Comparison of ENCODE assay signal across 9 cellular contexts in the genomic region with DNA sequence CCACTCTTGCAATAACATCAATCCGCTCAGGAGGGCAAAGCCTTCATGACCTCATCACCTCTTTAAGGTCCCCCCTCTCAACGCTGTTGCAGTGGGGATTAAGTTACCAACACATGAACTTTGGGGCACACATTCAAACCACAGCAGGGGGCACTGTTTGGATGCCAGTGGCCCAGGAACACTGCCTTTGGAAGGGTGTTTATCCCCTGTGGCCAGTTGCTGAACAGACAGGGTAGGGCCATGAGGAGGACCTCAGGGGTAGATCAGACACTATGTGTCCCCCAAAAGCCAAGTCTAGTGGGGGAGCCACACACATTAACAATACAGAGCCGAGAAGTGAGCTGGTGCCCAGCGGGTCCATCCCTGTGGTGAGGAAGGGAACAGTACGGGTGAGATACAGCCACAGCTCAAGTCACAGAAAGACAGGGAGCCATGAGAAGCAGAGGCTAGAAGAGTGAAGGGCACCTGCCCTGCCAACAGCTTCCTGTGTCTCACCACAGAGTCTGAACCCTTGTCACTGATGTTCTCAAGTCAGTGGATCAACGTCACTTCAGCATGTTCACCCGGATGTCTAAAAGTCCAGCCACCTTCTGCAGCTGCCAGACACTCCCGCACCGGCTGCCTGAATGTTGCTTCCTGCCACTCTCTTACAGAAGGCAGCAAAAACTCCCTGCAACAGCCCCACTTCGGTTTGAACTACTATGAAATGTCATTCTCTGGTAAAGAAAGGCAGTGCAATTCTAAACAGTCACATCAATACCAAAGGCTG. TPM values are rescaled to one million over a fixed set of nuclear protein-coding genes. Genes with fewer than 3 reads are reported as not detected.
DNase-seq lines count a peak whose midpoint lies in the region; ATAC-seq, FAIRE-seq and TF ChIP-seq lines count a peak whose summit lies in the region.
"Had no signal": no experiment of that assay in that cellular context is flagged by ENCODE, and none has a peak within 500 bp of the region (broad histone marks: within the 10 kb centered on the region; RNA-seq: fewer than 3 reads in every experiment).

No MANE protein-coding gene starts in this region.

- H3K4me1 Mint-ChIP-seq in CD4-positive, alpha-beta T cell (ENCODE audit: low read depth): peaks cover 38% of the 10 kb centered on the region

- CTCF ChIA-PET in CD4-positive, alpha-beta T cell (lab: Charles Lee): interaction anchor here (0.7 to 2.0 kb wide), 15 partner anchors 10 to 164 kb away, joined by 3 to 21 read pairs (median 5); partner anchors contain the start of genes CFAP99, HAUS3, MXD4 and POLN

- H3K9me3 Mint-ChIP-seq in CD4-positive, alpha-beta T cell: no peaks in the 10 kb centered on the region

- POLR2A ChIA-PET in CD4-positive, alpha-beta T cell (lab: Charles Lee): interaction anchor here (0.6 to 2.5 kb wide), 19 partner anchors 9 to 188 kb away, joined by 3 to 65 read pairs (median 4); partner anchors contain the start of genes CFAP99, HAUS3, MXD4 and POLN

- H3K27ac Mint-ChIP-seq in CD4-positive, alpha-beta T cell: peak overlapping the region; percentile 95

- DNase-seq in CD4-positive, alpha-beta T cell: peak; percentile 74 to 93 (median 82)
- DNase-seq in RPMI7951 (ENCODE audit: low read depth) (peak; percentile 7), small intestine (peak; percentile 70), C1 segment of cervical spinal cord (lab: John Stamatoyannopoulos, UW) (no peak), DMS79 treated with DMSO at 0.1 percent for 48 hours (lab: John Stamatoyannopoulos, UW) (no peak), NCI-H524 (lab: John Stamatoyannopoulos, UW) (no peak)
- DNase-seq in activated naive CD4-positive, alpha-beta T cell treated with Interleukin-2 at 50 U/mL for 16 hours: peak; percentile 64

- no peaks in the 10 kb centered on the region for H3K9me3 ChIP-seq in CD4-positive, alpha-beta T cell (ENCODE audit: control insufficient read depth, low read length)
- no peaks in the 10 kb centered on the region for H3K9me3 ChIP-seq in small intestine (ENCODE audit: control insufficient read depth, low read depth)

- H3K27me3 ChIP-seq in CD4-positive, alpha-beta T cell (ENCODE audit: control insufficient read depth, insufficient read depth, low read length): no peaks in the 10 kb centered on the region
- no peaks in the 10 kb centered on the region for H3K27me3 ChIP-seq in small intestine (ENCODE audit: control insufficient read depth in 2 of 2, insufficient read depth in 2 of 2, low read length in 2 of 2)

- ATAC-seq in CD4-positive, alpha-beta T cell (ENCODE audit: poor library complexity): peak; percentile 87
- ATAC-seq in GM21528 (IDR thresholded peaks at IDR 0.05; ENCODE audit: low FRiP score, unreplicated experiment): peak; percentile 82

- no peaks in the 10 kb centered on the region for H3K36me3 ChIP-seq in small intestine (ENCODE audit: control insufficient read depth in 2 of 2, insufficient read depth in 2 of 2, low read length in 2 of 2)

- no peaks in the 10 kb centered on the region for H3K36me3 Mint-ChIP-seq in CD4-positive, alpha-beta T cell (ENCODE audit: low read depth)

- no peak overlapping the region for H3K4me3 ChIP-seq in small intestine (ENCODE audit: low read depth in 1 of 2, low read length in 2 of 2)

- intact Hi-C loops in CD4-positive, alpha-beta T cell (cut with DNase I, micrococcal nuclease): loop anchor here (1.0 to 5.0 kb wide), 12 partner anchors 10 to 256 kb away; partner anchors contain the start of genes CFAP99 (in 2 of the 2), MXD4 (in 2 of the 2), ZFYVE28 (in 2 of the 2) and FAM193A (in 1 of the 2)

- peaks cover 0 to 1% of the 10 kb centered on the region in 2 donors for H3K4me1 ChIP-seq in small intestine (ENCODE audit: control insufficient read depth in 2 of 2, insufficient read depth in 1 of 2, low read depth in 1 of 2, low read length in 1 of 2)

- FAIRE-seq in small intestine (lab: Jason Lieb, UNC): no peak
- FAIRE-seq: endometrium had no signal

- peak overlapping the region; percentile 78 for H3K4me3 Mint-ChIP-seq in CD4-positive, alpha-beta T cell

- H3K27me3 Mint-ChIP-seq in CD4-positive, alpha-beta T cell: no peaks in the 10 kb centered on the region

- WGBS in small intestine, 3 donors: 41 to 45% (median 44%) methylated on average over 10 of the region's 10 CpGs

- TF ChIP-seq CTCF in CD4-positive, alpha-beta T cell (IDR thresholded peaks at IDR 0.05): peak; percentile 25

- H3K27ac ChIP-seq in CD4-positive, alpha-beta T cell (ENCODE audit: low read depth, low read length): peak overlapping the region; percentile 96
- peak overlapping the region in 1 of 2 donors; percentile 81 for H3K27ac ChIP-seq in small intestine (ENCODE audit: low read depth in 1 of 2, low read length in 1 of 2)

RNA-seq across cellular contexts. Expression of gene MXD4, which starts 19.9 kb away (rescaled TPM):
- 100 to 1,000 TPM; 140 to 147 TPM for total RNA-seq in CD4-positive, alpha-beta T cell
- 16.2 and 17.2 TPM in 2 replicates for total RNA-seq in RPMI7951 (2014; rRNA removed; shearing (Covaris generic))
- polyA plus RNA-seq in small intestine: 10 to 100 TPM; 24.0 to 33.9 (median 31.5) TPM

RNA-seq across cellular contexts. Expression of gene HAUS3, which starts 39.8 kb away (rescaled TPM):
- total RNA-seq in CD4-positive, alpha-beta T cell: 100 to 1,000 TPM; 143 to 148 TPM
- total RNA-seq in RPMI7951 (2014; rRNA removed; shearing (Covaris generic)): 12.1 and 12.2 TPM in 2 replicates
- 1 to 10 TPM; 4.0 to 5.9 (median 4.3) TPM for polyA plus RNA-seq in small intestine

RNA-seq across cellular contexts. Expression of gene POLN, which starts 39.8 kb away (rescaled TPM):
- 1 to 10 TPM; 2.1 to 2.3 TPM for total RNA-seq in CD4-positive, alpha-beta T cell
- total RNA-seq in RPMI7951 (2014; rRNA removed; shearing (Covaris generic)): 0.24 and 0.59 TPM in 2 replicates
- 1 to 10 TPM in 1 of 3 donors, under 1 TPM in 2; 0.89 to 2.2 (median 0.98) TPM for polyA plus RNA-seq in small intestine

Comparison
In these comparisons a context has a peak if more than half of its experiments do, and no peak if none do; other contexts are left out.
1. DNase-seq: peak in CD4-positive, alpha-beta T cell (10 of 10), RPMI7951 (single experiment), activated naive CD4-positive, alpha-beta T cell treated with Interleukin-2 at 50 U/mL for 16 hours (single experiment) and small intestine (single experiment); none in C1 segment of cervical spinal cord (0 of 14), DMS79 treated with DMSO at 0.1 percent for 48 hours (single experiment) and NCI-H524 (0 of 2).
2. RNA of gene HAUS3, which starts 39.8 kb away (total RNA-seq): 143 to 148 TPM in CD4-positive, alpha-beta T cell; 12.1 to 12.2 TPM in RPMI7951; every median in the first group is over 10 times any median in the second.